ENCODE assay signal across 1 cellular context in genomic region chr20:31738729-31739549, GRCh38.
TF ChIP-seq lines count a peak whose summit lies in the region.

A gene with protein sequence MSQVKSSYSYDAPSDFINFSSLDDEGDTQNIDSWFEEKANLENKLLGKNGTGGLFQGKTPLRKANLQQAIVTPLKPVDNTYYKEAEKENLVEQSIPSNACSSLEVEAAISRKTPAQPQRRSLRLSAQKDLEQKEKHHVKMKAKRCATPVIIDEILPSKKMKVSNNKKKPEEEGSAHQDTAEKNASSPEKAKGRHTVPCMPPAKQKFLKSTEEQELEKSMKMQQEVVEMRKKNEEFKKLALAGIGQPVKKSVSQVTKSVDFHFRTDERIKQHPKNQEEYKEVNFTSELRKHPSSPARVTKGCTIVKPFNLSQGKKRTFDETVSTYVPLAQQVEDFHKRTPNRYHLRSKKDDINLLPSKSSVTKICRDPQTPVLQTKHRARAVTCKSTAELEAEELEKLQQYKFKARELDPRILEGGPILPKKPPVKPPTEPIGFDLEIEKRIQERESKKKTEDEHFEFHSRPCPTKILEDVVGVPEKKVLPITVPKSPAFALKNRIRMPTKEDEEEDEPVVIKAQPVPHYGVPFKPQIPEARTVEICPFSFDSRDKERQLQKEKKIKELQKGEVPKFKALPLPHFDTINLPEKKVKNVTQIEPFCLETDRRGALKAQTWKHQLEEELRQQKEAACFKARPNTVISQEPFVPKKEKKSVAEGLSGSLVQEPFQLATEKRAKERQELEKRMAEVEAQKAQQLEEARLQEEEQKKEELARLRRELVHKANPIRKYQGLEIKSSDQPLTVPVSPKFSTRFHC (plus strand): TSS chr20:31739290. CDS start chr20:31757477, 18,187 bp downstream.

TF ChIP-seq in HepG2, 621 proteins besides CTCF, POLR2A, EP300 and RAD21 (continued from another document and continues in another):
- TF ChIP-seq LCORL (IDR thresholded peaks at IDR 0.05) (no peak), LCORL (CRISPR knock-in tag; IDR thresholded peaks at IDR 0.05) (peak; percentile 55; the same call in 1 of the 2 replicates), SKI (IDR thresholded peaks at IDR 0.05; ENCODE audit: partially characterized antibody) (no peak), HINFP (CRISPR knock-in tag; IDR thresholded peaks at IDR 0.05; ENCODE audit: low read depth) (peak; percentile 75; the same call in 1 of the 2 replicates), ZNF282 (IDR thresholded peaks at IDR 0.05; ENCODE audit: partially characterized antibody) (no peak), MLLT10 (CRISPR knock-in tag; IDR thresholded peaks at IDR 0.05) (0 out of 2 replicates have a peak, but pooled peaks have one; percentile 63), PAWR (CRISPR knock-in tag; IDR thresholded peaks at IDR 0.05; ENCODE audit: borderline replicate concordance) (peak; percentile 46; the same call in 1 of the 2 replicates), KLF16 (CRISPR knock-in tag; IDR thresholded peaks at IDR 0.05) (peak in 1 of 2 experiments; percentile 81; a peak in 2 of 4 replicates), ZNF772 (CRISPR knock-in tag; IDR thresholded peaks at IDR 0.05) (peak; percentile 96), ZNF138 (CRISPR knock-in tag; IDR thresholded peaks at IDR 0.05; ENCODE audit: low read depth) (peak; percentile 93), SSRP1 (CRISPR knock-in tag; IDR thresholded peaks at IDR 0.05) (no peak), E2F5 (CRISPR knock-in tag; conservative IDR thresholded peaks at IDR 0.05) (peak; percentile 96), ZC3H13 (CRISPR knock-in tag; IDR thresholded peaks at IDR 0.05) (peak; percentile 97; the same call in 1 of the 2 replicates), ZHX2 (IDR thresholded peaks at IDR 0.05; ENCODE audit: low read depth) (peak; percentile 16; the same call in 1 of the 2 replicates), ZHX2 (CRISPR knock-in tag; IDR thresholded peaks at IDR 0.05; ENCODE audit: borderline replicate concordance) (peak; percentile 75), MYC (CRISPR knock-in tag; IDR thresholded peaks at IDR 0.05; ENCODE audit: borderline replicate concordance) (peak; percentile 96), ZNF740 (CRISPR knock-in tag; IDR thresholded peaks at IDR 0.05) (no peak), HCFC1 (IDR thresholded peaks at IDR 0.05; ENCODE audit: low read depth, low read length) (peak; percentile 82), FOSL2 (CRISPR knock-in tag; IDR thresholded peaks at IDR 0.05) (peak; percentile 54), MATR3 (CRISPR knock-in tag; IDR thresholded peaks at IDR 0.05) (peak; percentile 72; the same call in 1 of the 2 replicates), SMAD9 (CRISPR knock-in tag; IDR thresholded peaks at IDR 0.05) (no peak), ZNF275 (CRISPR knock-in tag; IDR thresholded peaks at IDR 0.05; ENCODE audit: borderline replicate concordance) (no peak; the same call in 1 of the 2 replicates), BCL6 (CRISPR knock-in tag; IDR thresholded peaks at IDR 0.05) (no peak; the same call in 1 of the 2 replicates), THAP11 (CRISPR knock-in tag; IDR thresholded peaks at IDR 0.05) (peak; percentile 99), ZNF331 (CRISPR knock-in tag; IDR thresholded peaks at IDR 0.05) (0 out of 2 replicates have a peak, but pooled peaks have one; percentile 9), ZNF30 (CRISPR knock-in tag; IDR thresholded peaks at IDR 0.05) (no peak), BORCS8-MEF2B (CRISPR knock-in tag; IDR thresholded peaks at IDR 0.05) (peak; percentile 98), RCOR2 (CRISPR knock-in tag; IDR thresholded peaks at IDR 0.05) (no peak; the same call in 1 of the 2 replicates), ATF7-NPFF (CRISPR knock-in tag; IDR thresholded peaks at IDR 0.05; ENCODE audit: low read depth) (peak; percentile 96), SMAD3 (CRISPR knock-in tag; IDR thresholded peaks at IDR 0.05) (peak; percentile 55; the same call in 1 of the 2 replicates), AKAP8 (CRISPR knock-in tag; IDR thresholded peaks at IDR 0.05) (peak; percentile 71; the same call in 1 of the 2 replicates), TCF7L2 (IDR thresholded peaks at IDR 0.05; ENCODE audit: low read depth, low read length) (no peak), NFE2L2 (IDR thresholded peaks at IDR 0.05; ENCODE audit: low read length) (no peak), MIER3 (CRISPR knock-in tag; IDR thresholded peaks at IDR 0.05; ENCODE audit: borderline replicate concordance) (no peak), ZBTB3 (CRISPR knock-in tag; IDR thresholded peaks at IDR 0.05; ENCODE audit: borderline replicate concordance, low read depth) (0 out of 2 replicates have a peak, but pooled peaks have one; percentile 3)
- TF ChIP-seq, protein P1, sequence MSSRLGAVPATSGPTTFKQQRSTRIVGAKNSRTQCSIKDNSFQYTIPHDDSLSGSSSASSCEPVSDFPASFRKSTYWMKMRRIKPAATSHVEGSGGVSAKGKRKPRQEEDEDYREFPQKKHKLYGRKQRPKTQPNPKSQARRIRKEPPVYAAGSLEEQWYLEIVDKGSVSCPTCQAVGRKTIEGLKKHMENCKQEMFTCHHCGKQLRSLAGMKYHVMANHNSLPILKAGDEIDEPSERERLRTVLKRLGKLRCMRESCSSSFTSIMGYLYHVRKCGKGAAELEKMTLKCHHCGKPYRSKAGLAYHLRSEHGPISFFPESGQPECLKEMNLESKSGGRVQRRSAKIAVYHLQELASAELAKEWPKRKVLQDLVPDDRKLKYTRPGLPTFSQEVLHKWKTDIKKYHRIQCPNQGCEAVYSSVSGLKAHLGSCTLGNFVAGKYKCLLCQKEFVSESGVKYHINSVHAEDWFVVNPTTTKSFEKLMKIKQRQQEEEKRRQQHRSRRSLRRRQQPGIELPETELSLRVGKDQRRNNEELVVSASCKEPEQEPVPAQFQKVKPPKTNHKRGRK (CRISPR knock-in tag; IDR thresholded peaks at IDR 0.05): 0 out of 2 replicates have a peak, but pooled peaks have one; percentile 51
- TF ChIP-seq, protein P2, sequence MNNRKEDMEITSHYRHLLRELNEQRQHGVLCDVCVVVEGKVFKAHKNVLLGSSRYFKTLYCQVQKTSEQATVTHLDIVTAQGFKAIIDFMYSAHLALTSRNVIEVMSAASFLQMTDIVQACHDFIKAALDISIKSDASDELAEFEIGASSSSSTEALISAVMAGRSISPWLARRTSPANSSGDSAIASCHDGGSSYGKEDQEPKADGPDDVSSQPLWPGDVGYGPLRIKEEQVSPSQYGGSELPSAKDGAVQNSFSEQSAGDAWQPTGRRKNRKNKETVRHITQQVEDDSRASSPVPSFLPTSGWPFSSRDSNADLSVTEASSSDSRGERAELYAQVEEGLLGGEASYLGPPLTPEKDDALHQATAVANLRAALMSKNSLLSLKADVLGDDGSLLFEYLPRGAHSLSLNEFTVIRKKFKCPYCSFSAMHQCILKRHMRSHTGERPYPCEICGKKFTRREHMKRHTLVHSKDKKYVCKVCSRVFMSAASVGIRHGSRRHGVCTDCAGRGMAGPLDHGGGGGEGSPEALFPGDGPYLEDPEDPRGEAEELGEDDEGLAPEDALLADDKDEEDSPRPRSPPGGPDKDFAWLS (CRISPR knock-in tag; IDR thresholded peaks at IDR 0.05; ENCODE audit: borderline replicate concordance): no peak
- TF ChIP-seq, protein P3, sequence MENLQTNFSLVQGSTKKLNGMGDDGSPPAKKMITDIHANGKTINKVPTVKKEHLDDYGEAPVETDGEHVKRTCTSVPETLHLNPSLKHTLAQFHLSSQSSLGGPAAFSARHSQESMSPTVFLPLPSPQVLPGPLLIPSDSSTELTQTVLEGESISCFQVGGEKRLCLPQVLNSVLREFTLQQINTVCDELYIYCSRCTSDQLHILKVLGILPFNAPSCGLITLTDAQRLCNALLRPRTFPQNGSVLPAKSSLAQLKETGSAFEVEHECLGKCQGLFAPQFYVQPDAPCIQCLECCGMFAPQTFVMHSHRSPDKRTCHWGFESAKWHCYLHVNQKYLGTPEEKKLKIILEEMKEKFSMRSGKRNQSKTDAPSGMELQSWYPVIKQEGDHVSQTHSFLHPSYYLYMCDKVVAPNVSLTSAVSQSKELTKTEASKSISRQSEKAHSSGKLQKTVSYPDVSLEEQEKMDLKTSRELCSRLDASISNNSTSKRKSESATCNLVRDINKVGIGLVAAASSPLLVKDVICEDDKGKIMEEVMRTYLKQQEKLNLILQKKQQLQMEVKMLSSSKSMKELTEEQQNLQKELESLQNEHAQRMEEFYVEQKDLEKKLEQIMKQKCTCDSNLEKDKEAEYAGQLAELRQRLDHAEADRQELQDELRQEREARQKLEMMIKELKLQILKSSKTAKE (CRISPR knock-in tag; IDR thresholded peaks at IDR 0.05; ENCODE audit: borderline replicate concordance): no peak; the same call in 1 of the 2 replicates
